ENCODE assay signal across 8 cellular contexts in genomic region chr5:103120607-103121200, GRCh38. TPM values are rescaled to one million over a fixed set of nuclear protein-coding genes. Genes with fewer than 3 reads are reported as not detected.
A peak's percentile ranks its signal among the peaks of the same experiment; 100 is the strongest.
DNase-seq lines count a peak whose midpoint lies in the region; ATAC-seq and TF ChIP-seq lines count a peak whose summit lies in the region.

No MANE protein-coding gene starts in this region.

- H3K4me1 ChIP-seq in Caco-2 (no peaks in the 10 kb centered on the region), esophagus muscularis mucosa (peaks cover 4 to 39% (median 38%) of the 10 kb centered on the region in 4 donors)

- no peak for TF ChIP-seq POLR2A in esophagus muscularis mucosa (IDR thresholded peaks at IDR 0.05; ENCODE audit: low read depth)

- H3K4me1 Mint-ChIP-seq in Caco-2 (ENCODE audit: low read depth, unreplicated experiment) = peaks cover 21% of the 10 kb centered on the region
- peaks cover 35% of the 10 kb centered on the region for H3K4me1 Mint-ChIP-seq in T-helper 17 cell
- H3K4me1 Mint-ChIP-seq in nephron progenitor cell = peaks cover 34% of the 10 kb centered on the region

- no peaks in the 10 kb centered on the region for H3K9me3 Mint-ChIP-seq in Caco-2 (ENCODE audit: unreplicated experiment)
- H3K9me3 Mint-ChIP-seq in nephron progenitor cell = no peaks in the 10 kb centered on the region

- no peak for TF ChIP-seq EP300 in esophagus muscularis mucosa (IDR thresholded peaks at IDR 0.05)

- CTCF ChIA-PET in Caco-2 (lab: Charles Lee) (interaction anchor here (0.6 to 0.8 kb wide), 2 partner anchors 19 to 229 kb away, joined by 3 to 4 read pairs; no protein-coding TSS in a partner anchor), HEK293T (lab: Yijun Ruan, JAX) (interaction anchor here (0.6 kb wide), 1 partner anchor 8 kb away, joined by 3 read pairs; no protein-coding TSS in a partner anchor)

- H3K36me3 Mint-ChIP-seq in Caco-2 (ENCODE audit: insufficient read depth, unreplicated experiment) (peaks cover 10% of the 10 kb centered on the region), T-helper 17 cell (ENCODE audit: low read depth) (peaks cover 4% of the 10 kb centered on the region), nephron progenitor cell (ENCODE audit: low read depth) (peaks cover 27% of the 10 kb centered on the region)

- H3K36me3 ChIP-seq in Caco-2 (ENCODE audit: control insufficient read depth, insufficient read depth, low read length) (no peaks in the 10 kb centered on the region), esophagus muscularis mucosa (no peaks in the 10 kb centered on the region)

- H3K27ac Mint-ChIP-seq in Caco-2 (ENCODE audit: unreplicated experiment) (peak overlapping the region; percentile 100), T-helper 17 cell (peak overlapping the region; percentile 99), nephron progenitor cell (peak overlapping the region; percentile 100)

- TSS peak; percentile 50 for BruUV-seq in Caco-2 (replicated peaks; lab: Mats Ljungman, UMichigan)

- WGBS in esophagus muscularis mucosa = 0% methylated on average over 17 of the region's 17 CpGs

- intact Hi-C loops in Caco-2 (cut with micrococcal nuclease; ENCODE audit: unreplicated experiment) (loop anchor here (1.0 to 2.0 kb wide), 4 partner anchors 19 to 366 kb away; partner anchors contain the start of gene PAM), esophagus muscularis mucosa (cut with DNase I) (loop anchor here (10.0 kb wide), 1 partner anchor 366 kb away; the partner anchor contains the start of gene PAM)

- ATAC-seq in T-helper 17 cell (no peak), HG02970 (IDR thresholded peaks at IDR 0.05; ENCODE audit: low FRiP score, unreplicated experiment) (no peak)

- no peaks in the 10 kb centered on the region for H3K27me3 Mint-ChIP-seq in Caco-2 (ENCODE audit: insufficient read depth, unreplicated experiment)
- H3K27me3 Mint-ChIP-seq in T-helper 17 cell = no peaks in the 10 kb centered on the region
- no peaks in the 10 kb centered on the region for H3K27me3 Mint-ChIP-seq in nephron progenitor cell (ENCODE audit: low read depth, poor library complexity)

- H3K27ac ChIP-seq in esophagus muscularis mucosa (replicated peaks in 1 of 4) = peak overlapping the region; percentile 90 to 91 (median 90)

- peak overlapping the region; percentile 97 for H3K4me3 Mint-ChIP-seq in Caco-2 (ENCODE audit: unreplicated experiment)
- H3K4me3 Mint-ChIP-seq in T-helper 17 cell = peak overlapping the region; percentile 97
- peak overlapping the region; percentile 98 for H3K4me3 Mint-ChIP-seq in nephron progenitor cell

- H3K9me3 ChIP-seq in Caco-2 (no peaks in the 10 kb centered on the region), T-helper 17 cell (ENCODE audit: control insufficient read depth, low read length, poor library complexity, severe bottlenecking) (no peaks in the 10 kb centered on the region), esophagus muscularis mucosa (no peaks in the 10 kb centered on the region)

- TF ChIP-seq CTCF in Caco-2 (IDR thresholded peaks at IDR 0.05; ENCODE audit: insufficient read depth in 1 of 2, low read depth in 1 of 2, low read length in 1 of 2, severe bottlenecking in 1 of 2, unreplicated experiment in 1 of 2) (no peak), esophagus muscularis mucosa (IDR thresholded peaks at IDR 0.05) (no peak), nephron progenitor cell (IDR thresholded peaks at IDR 0.05) (no peak)

- peak overlapping the region; percentile 63 for H3K4me3 ChIP-seq in Caco-2 (ENCODE audit: low read depth, low read length)
- H3K4me3 ChIP-seq in esophagus muscularis mucosa = peak overlapping the region; percentile 60 to 92 (median 82)

- POLR2A ChIA-PET in Caco-2 (lab: Charles Lee) (interaction anchor here (1.2 to 1.3 kb wide), 2 partner anchors 26 to 365 kb away, joined by 3 to 5 read pairs; no protein-coding TSS in a partner anchor), HEK293T (lab: Yijun Ruan, JAX) (interaction anchor here (0.8 to 2.3 kb wide), 11 partner anchors 13 to 825 kb away, joined by 3 to 22 read pairs (median 4); partner anchors contain the start of genes MACIR and PAM)

- H3K27me3 ChIP-seq in Caco-2 (replicated peaks; ENCODE audit: control insufficient read depth, insufficient read depth, low read length) (no peaks in the 10 kb centered on the region), esophagus muscularis mucosa (no peaks in the 10 kb centered on the region)

- peak in 1 of 2 experiments; percentile 26 for DNase-seq in Caco-2
- peak; percentile 18 for DNase-seq in HEK293T (ENCODE audit: extremely low spot score)
- no peak for DNase-seq in T-helper 17 cell
- no peak for DNase-seq in esophagus muscularis mucosa (ENCODE audit: extremely low spot score)
- DNase-seq in nephron progenitor cell = peak; percentile 10
- DNase-seq in SKM-1 (lab: John Stamatoyannopoulos, UW; ENCODE audit: unreplicated experiment) = no peak
- no peak for DNase-seq in NCI-H1048 (lab: John Stamatoyannopoulos, UW)

TF ChIP-seq in HEK293T, 16 proteins besides CTCF, POLR2A, EP300 and RAD21:
- TF ChIP-seq BHLHE40 (IDR thresholded peaks at IDR 0.05; ENCODE audit: borderline replicate concordance) = no peak

RNA-seq across cellular contexts. Expression of gene PPIP5K2, which starts 0.6 kb away (rescaled TPM):
- total RNA-seq in Caco-2 (2022) (44.8 and 48.1 TPM in 2 replicates), T-helper 17 cell (10 to 100 TPM; 45.2 to 48.7 TPM), esophagus muscularis mucosa (10 to 100 TPM; 15.6 to 21.6 (median 17.3) TPM)

RNA-seq across cellular contexts. Expression of gene GIN1, which starts 0.8 kb away (rescaled TPM):
- total RNA-seq in Caco-2 (2022) (7.0 and 8.1 TPM in 2 replicates), T-helper 17 cell (1 to 10 TPM; 1.7 to 3.5 TPM), esophagus muscularis mucosa (10 to 100 TPM in 1 of 4 donors, 1 to 10 TPM in 3; 4.4 to 10.4 (median 7.2) TPM)

Comparison
In these comparisons a context has a peak if more than half of its experiments do, and no peak if none do; other contexts are left out.
1. DNase-seq: peak in HEK293T (single experiment) and nephron progenitor cell (single experiment); none in T-helper 17 cell (0 of 3), esophagus muscularis mucosa (single experiment), SKM-1 (single experiment) and NCI-H1048 (single experiment).
2. Peak in every context shown above with its lines, with median percentiles within 50 percentile points of each other: H3K27ac Mint-ChIP-seq and H3K4me3 Mint-ChIP-seq.